ENCODE assay signal across 16 cellular contexts in the genomic region with DNA sequence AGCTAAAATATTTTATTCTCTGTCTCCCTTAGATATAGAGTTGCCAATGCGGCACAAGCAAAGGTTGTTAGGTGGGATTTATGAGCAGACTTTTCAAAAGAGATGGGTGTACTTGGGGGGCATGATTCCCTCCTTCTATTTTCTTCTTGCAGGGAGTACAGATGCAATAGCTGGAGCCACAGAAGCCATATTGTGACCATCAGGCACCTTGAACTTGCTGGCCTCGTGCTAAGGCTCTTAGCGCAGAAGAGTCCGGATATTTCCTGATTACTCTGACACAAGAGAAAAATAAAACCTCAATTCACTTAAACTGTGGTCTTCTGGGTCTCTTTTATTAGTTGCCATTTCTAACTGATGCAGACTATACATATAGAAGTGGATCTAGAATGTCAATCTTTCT.
DNase-seq lines count a peak whose midpoint lies in the region; ATAC-seq and TF ChIP-seq lines count a peak whose summit lies in the region.
"Had no signal": no experiment of that assay in that cellular context is flagged by ENCODE, and none has a peak within 500 bp of the region (broad histone marks: within the 10 kb centered on the region; RNA-seq: fewer than 3 reads in every experiment).

No MANE protein-coding gene starts in this region.

- H2BK120ac ChIP-seq in mesenchymal stem cell (ENCODE audit: low read depth, low read length) (peak overlapping the region; percentile 67), H9 (ENCODE audit: low read depth, low read length, poor library complexity, severe bottlenecking) (no peak overlapping the region)

- H2AK5ac ChIP-seq in mesenchymal stem cell (ENCODE audit: low read length, severe bottlenecking), result peak overlapping the region; percentile 23
- H2AK5ac ChIP-seq in H9 (ENCODE audit: insufficient read length, low read length), result no peak overlapping the region

- H3T11ph ChIP-seq in H9 (ENCODE audit: low read length), result no peak overlapping the region

- H3K4me1 Mint-ChIP-seq in WTC11, result peaks cover 23% of the 10 kb centered on the region
- peaks cover 28 to 34% of the 10 kb centered on the region in 2 experiments for H3K4me1 Mint-ChIP-seq in H9
- H3K4me1 Mint-ChIP-seq: CD4-positive, alpha-beta memory T cell had no signal

- TF ChIP-seq CTCF in WTC11 (IDR thresholded peaks at IDR 0.05) (no peak), coronary artery (IDR thresholded peaks at IDR 0.05) (no peak), H9 (conservative IDR thresholded peaks at IDR 0.05) (no peak)

- no peak overlapping the region for H3K56ac ChIP-seq in H9 (ENCODE audit: insufficient read length, low read depth, low read length)

- H2BK5ac ChIP-seq in mesenchymal stem cell (ENCODE audit: low read depth, low read length, poor library complexity, severe bottlenecking), result no peak overlapping the region
- no peak overlapping the region for H2BK5ac ChIP-seq in H9 (ENCODE audit: insufficient read length, low read length)

- H3K23me2 ChIP-seq in H9 (ENCODE audit: insufficient read length, low read depth, low read length, poor library complexity, severe bottlenecking), result no peaks in the 10 kb centered on the region

- H4K5ac ChIP-seq in H9 (ENCODE audit: insufficient read length, low read depth, low read length), result no peak overlapping the region

- no peak for DNase-seq in WTC11 (ENCODE audit: low spot score)
- DNase-seq in coronary artery (ENCODE audit: low spot score), result peak; percentile 11
- DNase-seq in mesenchymal stem cell, result no peak
- no peak for DNase-seq in H9
- no peak for DNase-seq in NCI-H748 (lab: John Stamatoyannopoulos, UW; ENCODE audit: unreplicated experiment)
- no peak for DNase-seq in GF-D8 (lab: John Stamatoyannopoulos, UW)
- DNase-seq: C1 segment of cervical spinal cord; Calu3; CD4-positive, alpha-beta memory T cell; COR-L47; DMS53; DMS79 treated with DMSO at 0.1 percent for 48 hours; GOT3; H7; HFFc6 had no signal

- H4K91ac ChIP-seq in mesenchymal stem cell (ENCODE audit: low read length) (no peak overlapping the region), H9 (ENCODE audit: insufficient read length, low read depth, low read length) (no peak overlapping the region)

- H3K23ac ChIP-seq in mesenchymal stem cell (ENCODE audit: low read length in 2 of 2) (no peak overlapping the region), H9 (ENCODE audit: insufficient read length, low read depth, low read length) (no peak overlapping the region)

- H2BK12ac ChIP-seq in mesenchymal stem cell (ENCODE audit: low read length in 2 of 2) (no peak overlapping the region), H9 (ENCODE audit: insufficient read length, low read depth, low read length) (no peak overlapping the region)

- H2BK20ac ChIP-seq in H9 (ENCODE audit: low read depth, low read length, poor library complexity, severe bottlenecking), result no peak overlapping the region

- 80% methylated on average over 4 of the region's 4 CpGs for WGBS in mesenchymal stem cell
- WGBS in H9 (ENCODE audit: extremely low coverage, insufficient read length, low lambda C conversion rate), result no CpG with 5 or more reads among the region's 4 CpGs

- H3K36me3 Mint-ChIP-seq in WTC11 (no peaks in the 10 kb centered on the region), H9 (ENCODE audit: insufficient read depth in 1 of 3, low read depth in 3 of 3) (no peaks in the 10 kb centered on the region)
- H3K36me3 Mint-ChIP-seq: CD4-positive, alpha-beta memory T cell had no signal

- no peak overlapping the region for H2BK15ac ChIP-seq in mesenchymal stem cell (ENCODE audit: low read depth, poor library complexity, severe bottlenecking)
- H2BK15ac ChIP-seq in H9 (ENCODE audit: low read depth, low read length), result no peak overlapping the region

- H3K4me3 ChIP-seq in coronary artery, result no peak overlapping the region
- H3K4me3 ChIP-seq in mesenchymal stem cell (ENCODE audit: insufficient read depth in 1 of 2, low read depth in 1 of 2, low read length in 2 of 2), result no peak overlapping the region

- no peaks in the 10 kb centered on the region for H3K79me2 ChIP-seq in H9 (ENCODE audit: insufficient read depth, low read length)

- H3K4me3 Mint-ChIP-seq in WTC11 (no peak overlapping the region), H9 (no peak overlapping the region)
- H3K4me3 Mint-ChIP-seq: CD4-positive, alpha-beta memory T cell; HFFc6 had no signal

- H3K27me3 ChIP-seq in mesenchymal stem cell (ENCODE audit: control insufficient read depth in 1 of 2, insufficient read depth in 1 of 2, low read length in 2 of 2) (peaks cover 0 to 47% of the 10 kb centered on the region in 2 experiments), H9 (ENCODE audit: insufficient read depth, low read length) (no peaks in the 10 kb centered on the region)

- no peaks in the 10 kb centered on the region for H4K20me1 ChIP-seq in H9 (ENCODE audit: control insufficient read depth, insufficient read depth, insufficient read length)

- H3K4me1 ChIP-seq in mesenchymal stem cell (ENCODE audit: control insufficient read depth, insufficient read depth, low read depth, low read length), result peaks cover 14% of the 10 kb centered on the region
- H3K4me1 ChIP-seq in H9 (ENCODE audit: insufficient read depth, low read length), result peaks cover 2% of the 10 kb centered on the region; the same call in 1 of the 2 replicates

- H3K27ac ChIP-seq in coronary artery (no peak overlapping the region), mesenchymal stem cell (ENCODE audit: low read length, poor library complexity, severe bottlenecking) (no peak overlapping the region), H9 (ENCODE audit: insufficient read length, low read depth, low read length) (no peak overlapping the region)

- no peaks in the 10 kb centered on the region for H3K36me3 ChIP-seq in mesenchymal stem cell (ENCODE audit: control insufficient read depth in 1 of 2, insufficient read depth in 2 of 2, low read depth in 1 of 2, low read length in 2 of 2)

- H4K8ac ChIP-seq in mesenchymal stem cell (ENCODE audit: low read length) (no peak overlapping the region), H9 (replicated peaks; ENCODE audit: insufficient read length, low read depth, low read length) (no peak overlapping the region)

- CTCF ChIA-PET in WTC11 (lab: Charles Lee), result no interaction called here

- H3K4ac ChIP-seq in mesenchymal stem cell (ENCODE audit: low read depth in 1 of 2, low read length in 2 of 2) (peak overlapping the region in 1 of 2 experiments; percentile 24), H9 (ENCODE audit: low read depth, low read length) (no peak overlapping the region)

- H3K18ac ChIP-seq in mesenchymal stem cell (ENCODE audit: low read depth in 1 of 2, low read length in 2 of 2) (no peak overlapping the region), H9 (ENCODE audit: insufficient read length, low read depth, low read length) (no peak overlapping the region)

- no peaks in the 10 kb centered on the region for H3K9me3 ChIP-seq in mesenchymal stem cell (ENCODE audit: control insufficient read depth, low read length)
- H3K9me3 ChIP-seq in H9 (ENCODE audit: control insufficient read depth, low read depth, low read length), result no peaks in the 10 kb centered on the region

- POLR2A ChIA-PET in WTC11 (lab: Charles Lee), result no interaction called here

- ATAC-seq in WTC11, result no peak
- ATAC-seq: HCT116 had no signal

- H3K79me1 ChIP-seq in mesenchymal stem cell (replicated peaks; ENCODE audit: low read length, poor library complexity, severe bottlenecking) (no peaks in the 10 kb centered on the region), H9 (ENCODE audit: insufficient read depth, low read depth, low read length, poor library complexity, severe bottlenecking) (no peaks in the 10 kb centered on the region)

- H3K27me3 Mint-ChIP-seq in WTC11 (ENCODE audit: low read depth) (no peaks in the 10 kb centered on the region; the same call in 1 of the 2 replicates), H9 (ENCODE audit: low read depth) (peaks cover 1% of the 10 kb centered on the region)

- H3K27ac Mint-ChIP-seq in WTC11, result no peak overlapping the region
- H3K27ac Mint-ChIP-seq in H9, result no peak overlapping the region
- H3K27ac Mint-ChIP-seq: CD4-positive, alpha-beta memory T cell; HFFc6 had no signal

- H3K14ac ChIP-seq in mesenchymal stem cell (ENCODE audit: low read length in 2 of 2) (no peak overlapping the region), H9 (ENCODE audit: insufficient read depth, low read length) (no peak overlapping the region)

- H3K9me3 Mint-ChIP-seq in WTC11 (peaks cover 6% of the 10 kb centered on the region; the same call in 1 of the 2 replicates), H9 (no peaks in the 10 kb centered on the region; a peak in 1 of 5 replicates)
- H3K9me3 Mint-ChIP-seq: HFFc6 had no signal

- no peak overlapping the region for H2AFZ ChIP-seq in mesenchymal stem cell (ENCODE audit: low read depth, low read length)
- no peak overlapping the region for H2AFZ ChIP-seq in H9 (ENCODE audit: low read length)

- H3K9ac ChIP-seq in mesenchymal stem cell (ENCODE audit: low read length) (no peak overlapping the region), H9 (ENCODE audit: extremely low read depth, insufficient read length, low read length) (no peak overlapping the region)

- no peak overlapping the region for H3K4me2 ChIP-seq in mesenchymal stem cell (ENCODE audit: low read length, poor library complexity, severe bottlenecking)
- H3K4me2 ChIP-seq in H9 (ENCODE audit: insufficient read depth, insufficient read length, low read length), result no peak overlapping the region

TF ChIP-seq in WTC11, 78 proteins besides CTCF, POLR2A, EP300 and RAD21:
- peak; percentile 62; the same call in 1 of the 2 replicates for TF ChIP-seq GTF2I (CRISPR knock-in tag; conservative IDR thresholded peaks at IDR 0.05)
- TF ChIP-seq, protein P1, sequence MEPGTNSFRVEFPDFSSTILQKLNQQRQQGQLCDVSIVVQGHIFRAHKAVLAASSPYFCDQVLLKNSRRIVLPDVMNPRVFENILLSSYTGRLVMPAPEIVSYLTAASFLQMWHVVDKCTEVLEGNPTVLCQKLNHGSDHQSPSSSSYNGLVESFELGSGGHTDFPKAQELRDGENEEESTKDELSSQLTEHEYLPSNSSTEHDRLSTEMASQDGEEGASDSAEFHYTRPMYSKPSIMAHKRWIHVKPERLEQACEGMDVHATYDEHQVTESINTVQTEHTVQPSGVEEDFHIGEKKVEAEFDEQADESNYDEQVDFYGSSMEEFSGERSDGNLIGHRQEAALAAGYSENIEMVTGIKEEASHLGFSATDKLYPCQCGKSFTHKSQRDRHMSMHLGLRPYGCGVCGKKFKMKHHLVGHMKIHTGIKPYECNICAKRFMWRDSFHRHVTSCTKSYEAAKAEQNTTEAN (CRISPR knock-in tag; IDR thresholded peaks at IDR 0.05), result no peak
